In genomic region chr5:114412509-114413171, GRCh38 we compare ENCODE assay signal across 1 cellular context.
A peak's percentile ranks its signal among the peaks of the same experiment; 100 is the strongest.
TF ChIP-seq lines count a peak whose summit lies in the region.

No MANE protein-coding gene starts in this region.

TF ChIP-seq in GM12878, 131 proteins besides CTCF, POLR2A, EP300 and RAD21 (continued from another document and continues in another):
- TF ChIP-seq TCF7 (IDR thresholded peaks at IDR 0.05; ENCODE audit: borderline replicate concordance) (peak; percentile 55), USF2 (IDR thresholded peaks at IDR 0.05; ENCODE audit: borderline replicate concordance, low read depth, low read length) (no peak), STAT1 (conservative IDR thresholded peaks at IDR 0.05) (no peak), NBN (IDR thresholded peaks at IDR 0.05) (no peak), CEBPB (IDR thresholded peaks at IDR 0.05; ENCODE audit: borderline replicate concordance in 1 of 2, low read depth in 2 of 2, low read length in 2 of 2) (no peak), ZNF384 (IDR thresholded peaks at IDR 0.05; ENCODE audit: borderline replicate concordance, low read depth, low read length) (no peak), HDGF (IDR thresholded peaks at IDR 0.05) (no peak), BACH1 (IDR thresholded peaks at IDR 0.05; ENCODE audit: borderline replicate concordance) (no peak), LARP7 (IDR thresholded peaks at IDR 0.05) (no peak), MYB (IDR thresholded peaks at IDR 0.05; ENCODE audit: borderline replicate concordance, low read depth, low read length) (no peak), MEF2A (IDR thresholded peaks at IDR 0.05; ENCODE audit: insufficient read depth, low read depth, low read length) (peak; percentile 77), NFXL1 (IDR thresholded peaks at IDR 0.05; ENCODE audit: borderline replicate concordance) (no peak), CREB1 (IDR thresholded peaks at IDR 0.05; ENCODE audit: low read depth) (peak; percentile 33; the same call in 1 of the 2 replicates), RAD51 (IDR thresholded peaks at IDR 0.05) (no peak), EGR1 (IDR thresholded peaks at IDR 0.05; ENCODE audit: borderline replicate concordance in 1 of 2, low read depth in 2 of 2, low read length in 2 of 2) (no peak), BMI1 (IDR thresholded peaks at IDR 0.05; ENCODE audit: borderline replicate concordance) (no peak), GABPA (IDR thresholded peaks at IDR 0.05; ENCODE audit: low read depth) (peak; percentile 23; the same call in 1 of the 2 replicates), CBX3 (IDR thresholded peaks at IDR 0.05; ENCODE audit: borderline replicate concordance, low read depth) (no peak), IRF4 (IDR thresholded peaks at IDR 0.05; ENCODE audit: low read depth, low read length) (no peak), RB1 (IDR thresholded peaks at IDR 0.05; ENCODE audit: borderline replicate concordance) (no peak), MLLT1 (IDR thresholded peaks at IDR 0.05) (no peak), POLR2AphosphoS5 (IDR thresholded peaks at IDR 0.05; ENCODE audit: low read length) (no peak), CREM (IDR thresholded peaks at IDR 0.05; ENCODE audit: low read depth) (no peak; the same call in 1 of the 2 replicates), NR2C1 (IDR thresholded peaks at IDR 0.05) (no peak), BHLHE40 (IDR thresholded peaks at IDR 0.05; ENCODE audit: borderline replicate concordance in 1 of 2, low read depth in 2 of 2, low read length in 1 of 2) (no peak), SIN3A (IDR thresholded peaks at IDR 0.05; ENCODE audit: low read depth, low read length) (no peak), NFIC (IDR thresholded peaks at IDR 0.05; ENCODE audit: low read depth, low read length) (peak; percentile 75; the same call in 1 of the 2 replicates), SUPT20H (IDR thresholded peaks at IDR 0.05; ENCODE audit: borderline replicate concordance, control insufficient read depth, low read depth, low read length) (no peak), TBL1XR1 (IDR thresholded peaks at IDR 0.05; ENCODE audit: low read depth, low read length) (no peak), KDM1A (IDR thresholded peaks at IDR 0.05; ENCODE audit: borderline replicate concordance) (no peak), ATF3 (IDR thresholded peaks at IDR 0.05; ENCODE audit: borderline replicate concordance, extremely low read depth, low read depth, low read length) (no peak), CHD2 (IDR thresholded peaks at IDR 0.05; ENCODE audit: borderline replicate concordance, low read depth, low read length) (no peak), NR2C2 (IDR thresholded peaks at IDR 0.05; ENCODE audit: borderline replicate concordance, control insufficient read depth, insufficient read length, low read depth) (no peak), ZBTB40 (IDR thresholded peaks at IDR 0.05; ENCODE audit: borderline replicate concordance) (no peak), ZBTB33 (IDR thresholded peaks at IDR 0.05) (no peak), TCF12 (IDR thresholded peaks at IDR 0.05; ENCODE audit: low read depth, low read length) (no peak), BCL11A (IDR thresholded peaks at IDR 0.05; ENCODE audit: low read depth, low read length) (no peak)
- TF ChIP-seq, protein P1, sequence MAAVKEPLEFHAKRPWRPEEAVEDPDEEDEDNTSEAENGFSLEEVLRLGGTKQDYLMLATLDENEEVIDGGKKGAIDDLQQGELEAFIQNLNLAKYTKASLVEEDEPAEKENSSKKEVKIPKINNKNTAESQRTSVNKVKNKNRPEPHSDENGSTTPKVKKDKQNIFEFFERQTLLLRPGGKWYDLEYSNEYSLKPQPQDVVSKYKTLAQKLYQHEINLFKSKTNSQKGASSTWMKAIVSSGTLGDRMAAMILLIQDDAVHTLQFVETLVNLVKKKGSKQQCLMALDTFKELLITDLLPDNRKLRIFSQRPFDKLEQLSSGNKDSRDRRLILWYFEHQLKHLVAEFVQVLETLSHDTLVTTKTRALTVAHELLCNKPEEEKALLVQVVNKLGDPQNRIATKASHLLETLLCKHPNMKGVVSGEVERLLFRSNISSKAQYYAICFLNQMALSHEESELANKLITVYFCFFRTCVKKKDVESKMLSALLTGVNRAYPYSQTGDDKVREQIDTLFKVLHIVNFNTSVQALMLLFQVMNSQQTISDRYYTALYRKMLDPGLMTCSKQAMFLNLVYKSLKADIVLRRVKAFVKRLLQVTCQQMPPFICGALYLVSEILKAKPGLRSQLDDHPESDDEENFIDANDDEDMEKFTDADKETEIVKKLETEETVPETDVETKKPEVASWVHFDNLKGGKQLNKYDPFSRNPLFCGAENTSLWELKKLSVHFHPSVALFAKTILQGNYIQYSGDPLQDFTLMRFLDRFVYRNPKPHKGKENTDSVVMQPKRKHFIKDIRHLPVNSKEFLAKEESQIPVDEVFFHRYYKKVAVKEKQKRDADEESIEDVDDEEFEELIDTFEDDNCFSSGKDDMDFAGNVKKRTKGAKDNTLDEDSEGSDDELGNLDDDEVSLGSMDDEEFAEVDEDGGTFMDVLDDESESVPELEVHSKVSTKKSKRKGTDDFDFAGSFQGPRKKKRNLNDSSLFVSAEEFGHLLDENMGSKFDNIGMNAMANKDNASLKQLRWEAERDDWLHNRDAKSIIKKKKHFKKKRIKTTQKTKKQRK (IDR thresholded peaks at IDR 0.05; ENCODE audit: low read depth, low read length) = no peak
- TF ChIP-seq, protein P2, sequence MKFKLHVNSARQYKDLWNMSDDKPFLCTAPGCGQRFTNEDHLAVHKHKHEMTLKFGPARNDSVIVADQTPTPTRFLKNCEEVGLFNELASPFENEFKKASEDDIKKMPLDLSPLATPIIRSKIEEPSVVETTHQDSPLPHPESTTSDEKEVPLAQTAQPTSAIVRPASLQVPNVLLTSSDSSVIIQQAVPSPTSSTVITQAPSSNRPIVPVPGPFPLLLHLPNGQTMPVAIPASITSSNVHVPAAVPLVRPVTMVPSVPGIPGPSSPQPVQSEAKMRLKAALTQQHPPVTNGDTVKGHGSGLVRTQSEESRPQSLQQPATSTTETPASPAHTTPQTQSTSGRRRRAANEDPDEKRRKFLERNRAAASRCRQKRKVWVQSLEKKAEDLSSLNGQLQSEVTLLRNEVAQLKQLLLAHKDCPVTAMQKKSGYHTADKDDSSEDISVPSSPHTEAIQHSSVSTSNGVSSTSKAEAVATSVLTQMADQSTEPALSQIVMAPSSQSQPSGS (IDR thresholded peaks at IDR 0.05; ENCODE audit: low read length) = no peak
- TF ChIP-seq, protein P3, sequence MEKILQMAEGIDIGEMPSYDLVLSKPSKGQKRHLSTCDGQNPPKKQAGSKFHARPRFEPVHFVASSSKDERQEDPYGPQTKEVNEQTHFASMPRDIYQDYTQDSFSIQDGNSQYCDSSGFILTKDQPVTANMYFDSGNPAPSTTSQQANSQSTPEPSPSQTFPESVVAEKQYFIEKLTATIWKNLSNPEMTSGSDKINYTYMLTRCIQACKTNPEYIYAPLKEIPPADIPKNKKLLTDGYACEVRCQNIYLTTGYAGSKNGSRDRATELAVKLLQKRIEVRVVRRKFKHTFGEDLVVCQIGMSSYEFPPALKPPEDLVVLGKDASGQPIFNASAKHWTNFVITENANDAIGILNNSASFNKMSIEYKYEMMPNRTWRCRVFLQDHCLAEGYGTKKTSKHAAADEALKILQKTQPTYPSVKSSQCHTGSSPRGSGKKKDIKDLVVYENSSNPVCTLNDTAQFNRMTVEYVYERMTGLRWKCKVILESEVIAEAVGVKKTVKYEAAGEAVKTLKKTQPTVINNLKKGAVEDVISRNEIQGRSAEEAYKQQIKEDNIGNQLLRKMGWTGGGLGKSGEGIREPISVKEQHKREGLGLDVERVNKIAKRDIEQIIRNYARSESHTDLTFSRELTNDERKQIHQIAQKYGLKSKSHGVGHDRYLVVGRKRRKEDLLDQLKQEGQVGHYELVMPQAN (conservative IDR thresholded peaks at IDR 0.05) = no peak
- TF ChIP-seq, protein P4, sequence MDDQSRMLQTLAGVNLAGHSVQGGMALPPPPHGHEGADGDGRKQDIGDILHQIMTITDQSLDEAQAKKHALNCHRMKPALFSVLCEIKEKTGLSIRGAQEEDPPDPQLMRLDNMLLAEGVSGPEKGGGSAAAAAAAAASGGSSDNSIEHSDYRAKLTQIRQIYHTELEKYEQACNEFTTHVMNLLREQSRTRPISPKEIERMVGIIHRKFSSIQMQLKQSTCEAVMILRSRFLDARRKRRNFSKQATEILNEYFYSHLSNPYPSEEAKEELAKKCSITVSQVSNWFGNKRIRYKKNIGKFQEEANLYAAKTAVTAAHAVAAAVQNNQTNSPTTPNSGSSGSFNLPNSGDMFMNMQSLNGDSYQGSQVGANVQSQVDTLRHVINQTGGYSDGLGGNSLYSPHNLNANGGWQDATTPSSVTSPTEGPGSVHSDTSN (IDR thresholded peaks at IDR 0.05; ENCODE audit: insufficient replicate concordance, low read depth, low read length) = no peak
- TF ChIP-seq, protein P5, sequence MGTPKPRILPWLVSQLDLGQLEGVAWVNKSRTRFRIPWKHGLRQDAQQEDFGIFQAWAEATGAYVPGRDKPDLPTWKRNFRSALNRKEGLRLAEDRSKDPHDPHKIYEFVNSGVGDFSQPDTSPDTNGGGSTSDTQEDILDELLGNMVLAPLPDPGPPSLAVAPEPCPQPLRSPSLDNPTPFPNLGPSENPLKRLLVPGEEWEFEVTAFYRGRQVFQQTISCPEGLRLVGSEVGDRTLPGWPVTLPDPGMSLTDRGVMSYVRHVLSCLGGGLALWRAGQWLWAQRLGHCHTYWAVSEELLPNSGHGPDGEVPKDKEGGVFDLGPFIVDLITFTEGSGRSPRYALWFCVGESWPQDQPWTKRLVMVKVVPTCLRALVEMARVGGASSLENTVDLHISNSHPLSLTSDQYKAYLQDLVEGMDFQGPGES (IDR thresholded peaks at IDR 0.05) = no peak
- TF ChIP-seq, protein P6, sequence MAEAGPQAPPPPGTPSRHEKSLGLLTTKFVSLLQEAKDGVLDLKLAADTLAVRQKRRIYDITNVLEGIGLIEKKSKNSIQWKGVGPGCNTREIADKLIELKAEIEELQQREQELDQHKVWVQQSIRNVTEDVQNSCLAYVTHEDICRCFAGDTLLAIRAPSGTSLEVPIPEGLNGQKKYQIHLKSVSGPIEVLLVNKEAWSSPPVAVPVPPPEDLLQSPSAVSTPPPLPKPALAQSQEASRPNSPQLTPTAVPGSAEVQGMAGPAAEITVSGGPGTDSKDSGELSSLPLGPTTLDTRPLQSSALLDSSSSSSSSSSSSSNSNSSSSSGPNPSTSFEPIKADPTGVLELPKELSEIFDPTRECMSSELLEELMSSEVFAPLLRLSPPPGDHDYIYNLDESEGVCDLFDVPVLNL (IDR thresholded peaks at IDR 0.05; ENCODE audit: low read depth, low read length) = no peak
